ENCODE assay signal across 12 cellular contexts in the genomic region with DNA sequence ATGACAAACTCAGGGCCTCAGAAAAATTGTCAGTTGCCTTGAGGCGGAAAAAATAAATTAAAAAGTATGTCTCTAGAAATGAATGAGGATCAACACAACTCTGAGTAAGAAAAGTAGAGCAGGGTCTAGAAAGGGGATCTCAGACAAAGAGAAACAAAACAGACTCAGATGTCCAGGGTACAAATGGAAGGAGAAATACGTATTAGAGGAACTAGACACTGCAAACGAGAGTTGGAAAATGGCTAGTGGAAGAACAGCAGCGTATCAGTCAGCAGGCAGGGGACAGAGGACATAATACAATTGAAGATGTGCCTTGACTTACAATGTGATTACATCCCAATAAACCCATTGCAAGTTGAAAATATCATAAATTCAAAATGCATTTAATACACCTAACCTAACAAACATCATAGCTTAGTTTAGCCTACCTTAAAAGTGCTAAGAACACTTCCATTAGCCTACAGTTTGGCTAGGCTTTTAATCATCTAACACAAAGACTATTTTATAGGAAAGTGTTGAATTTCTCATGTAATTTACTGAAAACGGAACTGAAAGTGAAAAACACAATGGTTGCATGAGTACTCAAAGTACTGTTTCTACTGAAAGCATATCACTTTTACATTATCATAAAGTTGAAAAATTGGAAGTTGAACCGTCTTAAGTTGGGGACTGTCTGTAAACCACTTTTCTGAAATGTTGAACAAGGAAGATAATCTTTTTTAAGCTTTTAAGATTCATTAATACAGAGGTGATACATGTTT.
A peak's percentile ranks its signal among the peaks of the same experiment; 100 is the strongest.
DNase-seq lines count a peak whose midpoint lies in the region; ATAC-seq and TF ChIP-seq lines count a peak whose summit lies in the region.
"Had no signal": no experiment of that assay in that cellular context is flagged by ENCODE, and none has a peak within 500 bp of the region (broad histone marks: within the 10 kb centered on the region; RNA-seq: fewer than 3 reads in every experiment).

No MANE protein-coding gene starts in this region.

- no peaks in the 10 kb centered on the region for H3K79me2 ChIP-seq in OCI-LY1 (ENCODE audit: insufficient read depth, low read length)

- peak overlapping the region; percentile 81 for H3K27ac ChIP-seq in OCI-LY1 (ENCODE audit: low read depth, low read length, poor library complexity, severe bottlenecking)
- H3K27ac ChIP-seq: coronary artery had no signal

- no peaks in the 10 kb centered on the region for H3K9me3 ChIP-seq in OCI-LY1 (ENCODE audit: low read length)

- H3K36me3 ChIP-seq in OCI-LY1 (ENCODE audit: insufficient read depth, low read length) (peaks cover 14% of the 10 kb centered on the region; the same call in 1 of the 2 replicates), H7 (replicated peaks; ENCODE audit: control insufficient read depth, insufficient read depth, low read length) (no peaks in the 10 kb centered on the region)

- ATAC-seq in GM18520 (IDR thresholded peaks at IDR 0.05; ENCODE audit: unreplicated experiment) (peak; percentile 47), GM19467 (IDR thresholded peaks at IDR 0.05; ENCODE audit: unreplicated experiment) (peak; percentile 82), HG03045 (IDR thresholded peaks at IDR 0.05; ENCODE audit: unreplicated experiment) (peak; percentile 70), Right ventricle myocardium inferior (no peak), omental fat pad (ENCODE audit: low FRiP score) (no peak)

- H3F3A ChIP-seq in OCI-LY1 (ENCODE audit: insufficient read depth, low read length): no peaks in the 10 kb centered on the region

- TF ChIP-seq CTCF in OCI-LY1 (IDR thresholded peaks at IDR 0.05; ENCODE audit: low read length): no peak
- TF ChIP-seq CTCF in omental fat pad (IDR thresholded peaks at IDR 0.05): no peak

- H3K27me3 ChIP-seq in OCI-LY1 (ENCODE audit: insufficient read depth, low read length) (no peaks in the 10 kb centered on the region), H7 (ENCODE audit: control insufficient read depth, insufficient read depth, low read length) (no peaks in the 10 kb centered on the region)

- H3K9me2 ChIP-seq in OCI-LY1 (ENCODE audit: low read depth, low read length): no peaks in the 10 kb centered on the region

- H3K4me3 ChIP-seq in OCI-LY1 (ENCODE audit: low read depth, low read length, poor library complexity, severe bottlenecking): no peak overlapping the region
- H3K4me3 ChIP-seq in H7 (ENCODE audit: insufficient read depth, low read depth, low read length): no peak overlapping the region
- H3K4me3 ChIP-seq: coronary artery, lung had no signal

- H4K20me1 ChIP-seq in OCI-LY1 (ENCODE audit: insufficient read depth, low read length): no peaks in the 10 kb centered on the region

- intact Hi-C loops in Right ventricle myocardium inferior (cut with DNase I): no loop called here

- DNase-seq in Right ventricle myocardium inferior (ENCODE audit: missing footprints) (no peak), H7 (no peak), omental fat pad (ENCODE audit: low spot score) (no peak), kidney glomerular epithelial cell (lab: John Stamatoyannopoulos, UW) (no peak)
- DNase-seq: IMR-90, NCI-H446 had no signal

- no peak overlapping the region for H2AFZ ChIP-seq in OCI-LY1 (ENCODE audit: low read length)

- peaks cover 30% of the 10 kb centered on the region for H3K4me1 ChIP-seq in OCI-LY1 (ENCODE audit: insufficient read depth, low read length, severe bottlenecking)

- H3K9ac ChIP-seq in OCI-LY1 (ENCODE audit: low read length): peak overlapping the region; percentile 13

- peak overlapping the region; percentile 26 for H3K4me2 ChIP-seq in OCI-LY1 (ENCODE audit: low read length)

Comparison
In these comparisons a context has a peak if more than half of its experiments do, and no peak if none do; other contexts are left out.
1. ATAC-seq: peak in GM18520 (single experiment), GM19467 (single experiment) and HG03045 (single experiment); none in Right ventricle myocardium inferior (single experiment) and omental fat pad (single experiment).